28 cellular contexts compared by ENCODE assay signal in the genomic region with DNA sequence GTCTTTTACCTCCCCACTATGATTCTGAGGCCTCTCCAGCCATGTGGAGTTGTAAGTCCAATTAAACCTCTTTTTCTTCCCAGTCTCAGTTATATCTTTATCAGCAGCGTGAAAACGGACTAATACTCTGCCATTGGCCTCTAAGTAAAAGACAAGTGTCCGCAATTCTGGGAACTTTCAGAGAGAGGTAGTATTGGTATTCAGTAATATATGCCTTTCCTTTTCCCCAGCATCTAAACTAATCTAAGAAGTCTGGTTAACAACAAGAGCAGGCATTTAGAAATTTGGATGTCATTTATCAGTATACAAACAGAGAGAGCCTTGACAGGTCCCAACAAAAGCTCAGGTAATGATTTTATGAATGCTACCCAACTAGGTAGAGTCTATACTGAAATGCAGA.
"Had no signal": no experiment of that assay in that cellular context is flagged by ENCODE, and none has a peak within 500 bp of the region (broad histone marks: within the 10 kb centered on the region; RNA-seq: fewer than 3 reads in every experiment).

No MANE protein-coding gene starts in this region.

- FAIRE-seq: bronchial epithelial cell, frontal cortex had no signal

- ATAC-seq: activated CD4-positive, CD25-positive, alpha-beta regulatory T cell treated with anti-CD3 and anti-CD28 coated beads, Interleukin-2, amount 50 U/mL, for 24 hours; activated CD8-positive, alpha-beta T cell treated with anti-CD3 and anti-CD28 coated beads for 36 hours; activated naive CD4-positive, alpha-beta T cell treated with anti-CD3 and anti-CD28 coated beads, Interleukin-2, amount 50 U/mL, for 72 hours; esophagus mucosa; T-helper 17 cell had no signal

- H3K9me3 ChIP-seq: ascending aorta had no signal

- H3K4me3 ChIP-seq: ascending aorta, coronary artery, dorsolateral prefrontal cortex had no signal

- DNase-seq: activated B cell treated with CpG ODN at 0.5 μM for 24 hours; activated CD4-positive, alpha-beta T cell treated with anti-CD3 and anti-CD28 coated beads for 48 hours; activated CD4-positive, alpha-beta T cell treated with anti-CD3 and anti-CD28 coated beads, Interleukin-2, amount 50 U/mL, for 1 hour; activated CD4-positive, alpha-beta T cell treated with anti-CD3 and anti-CD28 coated beads, Interleukin-2, amount 50 U/mL, for 48 hours; activated CD8-positive, alpha-beta memory T cell treated with anti-CD3 and anti-CD28 coated beads for 24 hours; activated CD8-positive, alpha-beta T cell treated with anti-CD3 and anti-CD28 coated beads for 36 hours; activated gamma-delta T cell; activated naive CD4-positive, alpha-beta T cell; activated naive CD4-positive, alpha-beta T cell treated with anti-CD3 and anti-CD28 coated beads, Interleukin-2, amount 10 ng/mL, durations not matched to agents 7 days and 5 days; activated naive CD8-positive, alpha-beta T cell treated with anti-CD3 and anti-CD28 coated beads, Interleukin-2, amount 10 ng/mL, durations not matched to agents 7 days and 5 days; activated T-cell treated with anti-CD3 and anti-CD28 coated beads, Interleukin-2, amount 50 U/mL, for 48 hours; brain microvascular endothelial cell; dorsolateral prefrontal cortex; effector memory CD4-positive, alpha-beta T cell; endodermal cell; foreskin fibroblast; head of caudate nucleus; T-helper 1 cell; T-helper 17 cell; T1000; WERI-Rb-1 had no signal

- H3K4me1 ChIP-seq: ascending aorta had no signal

- H3K27me3 ChIP-seq: ascending aorta, brain microvascular endothelial cell, dorsolateral prefrontal cortex had no signal

- H3K27ac ChIP-seq: ascending aorta, brain microvascular endothelial cell, coronary artery, dorsolateral prefrontal cortex, WERI-Rb-1 had no signal
